In the genomic region with DNA sequence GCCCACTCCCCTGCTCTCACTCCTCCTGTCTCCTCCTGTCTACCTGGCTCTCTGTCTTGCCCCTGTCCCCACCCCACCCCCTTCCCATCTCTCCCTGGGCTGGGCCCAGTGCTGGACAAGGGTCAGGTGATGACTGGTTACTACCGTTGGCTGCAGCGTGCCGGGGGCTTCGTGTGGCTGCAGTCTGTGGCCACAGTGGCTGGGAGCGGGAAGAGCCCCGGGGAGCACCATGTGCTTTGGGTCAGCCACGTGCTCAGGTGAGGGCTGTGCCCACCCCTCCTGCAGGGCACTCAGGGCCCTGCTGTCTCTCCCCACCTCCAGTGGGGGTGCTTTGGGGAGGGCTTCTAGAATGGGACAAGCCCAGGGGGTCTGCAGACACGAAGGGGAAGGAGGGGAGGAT, we compare ENCODE assay signal across 2 cellular contexts.
TF ChIP-seq lines count a peak whose summit lies in the region.

No MANE protein-coding gene starts in this region.

TF ChIP-seq in HepG2, 621 proteins besides CTCF, POLR2A, EP300 and RAD21:
- TF ChIP-seq, protein P1, sequence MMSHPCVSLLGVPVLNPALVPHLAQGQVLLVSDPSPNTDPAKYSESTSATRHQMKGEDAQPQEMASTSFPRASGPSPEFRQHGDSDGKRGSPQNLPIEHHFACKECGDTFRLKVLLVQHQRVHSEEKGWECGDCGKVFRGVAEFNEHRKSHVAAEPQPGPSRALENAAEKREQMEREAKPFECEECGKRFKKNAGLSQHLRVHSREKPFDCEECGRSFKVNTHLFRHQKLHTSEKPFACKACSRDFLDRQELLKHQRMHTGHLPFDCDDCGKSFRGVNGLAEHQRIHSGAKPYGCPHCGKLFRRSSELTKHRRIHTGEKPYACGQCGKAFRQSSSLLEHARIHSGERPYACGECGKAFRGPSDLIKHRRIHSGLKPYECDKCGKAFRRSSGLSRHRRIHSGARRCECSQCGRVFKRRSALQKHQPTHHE (CRISPR knock-in tag; IDR thresholded peaks at IDR 0.05; ENCODE audit: borderline replicate concordance) = no peak
- TF ChIP-seq, protein P2, sequence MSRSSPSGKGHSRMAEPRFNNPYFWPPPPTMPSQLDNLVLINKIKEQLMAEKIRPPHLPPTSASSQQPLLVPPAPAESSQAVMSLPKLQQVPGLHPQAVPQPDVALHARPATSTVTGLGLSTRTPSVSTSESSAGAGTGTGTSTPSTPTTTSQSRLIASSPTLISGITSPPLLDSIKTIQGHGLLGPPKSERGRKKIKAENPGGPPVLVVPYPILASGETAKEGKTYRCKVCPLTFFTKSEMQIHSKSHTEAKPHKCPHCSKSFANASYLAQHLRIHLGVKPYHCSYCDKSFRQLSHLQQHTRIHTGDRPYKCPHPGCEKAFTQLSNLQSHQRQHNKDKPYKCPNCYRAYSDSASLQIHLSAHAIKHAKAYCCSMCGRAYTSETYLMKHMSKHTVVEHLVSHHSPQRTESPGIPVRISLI (CRISPR knock-in tag; IDR thresholded peaks at IDR 0.05; ENCODE audit: borderline replicate concordance) = no peak
- TF ChIP-seq FOXA3 (CRISPR knock-in tag; IDR thresholded peaks at IDR 0.05) = no peak
- TF ChIP-seq AGO2 (optimal IDR thresholded peaks at IDR 0.05; ENCODE audit: low read depth, low read length) = peak; percentile 33
- TF ChIP-seq IKZF1 (IDR thresholded peaks at IDR 0.05) = no peak
TF ChIP-seq in HepG2: peak in this region for 1.

TF ChIP-seq in H1, 55 proteins besides CTCF, POLR2A, EP300 and RAD21:
- TF ChIP-seq SIRT6 (IDR thresholded peaks at IDR 0.05; ENCODE audit: low read length) (no peak), EZH2 (IDR thresholded peaks at IDR 0.05; ENCODE audit: low read depth, low read length, severe bottlenecking) (no peak), KDM4A (IDR thresholded peaks at IDR 0.05; ENCODE audit: low read depth, low read length, severe bottlenecking) (no peak), BACH1 (IDR thresholded peaks at IDR 0.05; ENCODE audit: low read length) (no peak), CHD1 (IDR thresholded peaks at IDR 0.05; ENCODE audit: low read depth, low read length) (no peak), TEAD4 (IDR thresholded peaks at IDR 0.05; ENCODE audit: low read depth, low read length) (no peak), EGR1 (IDR thresholded peaks at IDR 0.05; ENCODE audit: borderline replicate concordance, low read depth, low read length) (no peak), TAF1 (IDR thresholded peaks at IDR 0.05; ENCODE audit: low read depth, low read length) (no peak), HDAC2 (IDR thresholded peaks at IDR 0.05; ENCODE audit: borderline replicate concordance in 1 of 2, low read depth in 2 of 2, low read length in 2 of 2) (no peak), BRCA1 (IDR thresholded peaks at IDR 0.05; ENCODE audit: low read depth, low read length) (no peak)
- TF ChIP-seq, protein P3, sequence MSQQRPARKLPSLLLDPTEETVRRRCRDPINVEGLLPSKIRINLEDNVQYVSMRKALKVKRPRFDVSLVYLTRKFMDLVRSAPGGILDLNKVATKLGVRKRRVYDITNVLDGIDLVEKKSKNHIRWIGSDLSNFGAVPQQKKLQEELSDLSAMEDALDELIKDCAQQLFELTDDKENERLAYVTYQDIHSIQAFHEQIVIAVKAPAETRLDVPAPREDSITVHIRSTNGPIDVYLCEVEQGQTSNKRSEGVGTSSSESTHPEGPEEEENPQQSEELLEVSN (IDR thresholded peaks at IDR 0.05) = peak; percentile 80
- TF ChIP-seq, protein P4, sequence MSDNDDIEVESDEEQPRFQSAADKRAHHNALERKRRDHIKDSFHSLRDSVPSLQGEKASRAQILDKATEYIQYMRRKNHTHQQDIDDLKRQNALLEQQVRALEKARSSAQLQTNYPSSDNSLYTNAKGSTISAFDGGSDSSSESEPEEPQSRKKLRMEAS (IDR thresholded peaks at IDR 0.05) = 0 out of 2 replicates have a peak, but pooled peaks have one; percentile 44
